Comparison of ENCODE assay signal across 18 cellular contexts in the genomic region with DNA sequence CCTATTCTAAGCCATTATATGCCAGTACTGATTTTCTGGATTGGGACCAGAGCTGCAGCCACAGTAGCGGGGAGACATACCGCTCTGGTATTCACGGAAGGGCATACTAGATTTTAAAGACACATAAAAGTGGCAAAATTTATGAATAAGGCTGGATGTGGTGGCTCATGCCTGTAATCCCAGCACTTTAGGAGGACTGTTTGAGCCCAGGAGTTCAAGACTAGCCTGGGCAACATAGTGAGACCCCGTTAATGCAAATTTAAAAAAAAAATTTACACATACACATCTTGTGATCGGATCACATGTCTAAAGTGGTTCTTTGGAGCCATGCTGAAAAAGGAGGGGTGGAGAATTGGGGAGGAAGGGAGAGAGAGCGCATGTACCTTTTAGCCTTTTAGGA. TPM values are rescaled to one million over a fixed set of nuclear protein-coding genes. Genes with fewer than 3 reads are reported as not detected.
DNase-seq lines count a peak whose midpoint lies in the region; ATAC-seq and TF ChIP-seq lines count a peak whose summit lies in the region.
"Had no signal": no experiment of that assay in that cellular context is flagged by ENCODE, and none has a peak within 500 bp of the region (broad histone marks: within the 10 kb centered on the region; RNA-seq: fewer than 3 reads in every experiment).

No MANE protein-coding gene starts in this region.

- no peak overlapping the region for H3K9ac ChIP-seq in BLaER1 treated with 17β-estradiol and CSF1 and Interleukin-3, amounts not matched to agents 10 nM and 100 nM
- H3K9ac ChIP-seq: SK-N-SH had no signal

- peaks cover 54% of the 10 kb centered on the region for H3K36me3 Mint-ChIP-seq in WTC11

- H3K4me1 ChIP-seq in BLaER1 treated with 17β-estradiol and CSF1 and Interleukin-3, amounts not matched to agents 10 nM and 100 nM = peaks cover 40 to 70% (median 63%) of the 10 kb centered on the region in 10 experiments
- H3K4me1 ChIP-seq: BE2C had no signal

- H3K9me3 Mint-ChIP-seq in WTC11 = peaks cover 8% of the 10 kb centered on the region; the same call in 1 of the 2 replicates
- H3K9me3 Mint-ChIP-seq: CD8-positive, alpha-beta T cell had no signal

- POLR2A ChIA-PET in WTC11 (lab: Charles Lee) = interaction anchor here (0.6 kb wide), 1 partner anchor 20 kb away, joined by 3 read pairs; no protein-coding TSS in a partner anchor

- H3K9me3 ChIP-seq in BLaER1 treated with 17β-estradiol and CSF1 and Interleukin-3, amounts not matched to agents 10 nM and 100 nM (replicated peaks in 1 of 11) = no peaks in the 10 kb centered on the region
- H3K9me3 ChIP-seq: BE2C, SK-N-SH had no signal

- no peaks in the 10 kb centered on the region for H3K27me3 Mint-ChIP-seq in WTC11 (ENCODE audit: low read depth)

- H3K27me3 ChIP-seq in BLaER1 treated with 17β-estradiol and CSF1 and Interleukin-3, amounts not matched to agents 10 nM and 100 nM = no peaks in the 10 kb centered on the region
- H3K27me3 ChIP-seq: BE2C had no signal

- H3K36me3 ChIP-seq in BLaER1 treated with 17β-estradiol and CSF1 and Interleukin-3, amounts not matched to agents 10 nM and 100 nM = peaks cover 8 to 89% (median 58%) of the 10 kb centered on the region in 11 experiments

- H3K4me2 ChIP-seq in BLaER1 treated with 17β-estradiol and CSF1 and Interleukin-3, amounts not matched to agents 10 nM and 100 nM = peak overlapping the region in 9 of 11 experiments; percentile 45 to 91 (median 75); a peak in 13 of 22 replicates
- H3K4me2 ChIP-seq: SK-N-SH had no signal

- no peak overlapping the region for H3K27ac Mint-ChIP-seq in WTC11
- H3K27ac Mint-ChIP-seq: CD8-positive, alpha-beta T cell had no signal

- no peak for TF ChIP-seq CTCF in WTC11 (IDR thresholded peaks at IDR 0.05)

- CTCF ChIA-PET in WTC11 (lab: Charles Lee) = no interaction called here

- no peak overlapping the region for H3K27ac ChIP-seq in BLaER1 treated with 17β-estradiol and CSF1 and Interleukin-3, amounts not matched to agents 10 nM and 100 nM

- no peak overlapping the region for H3K4me3 Mint-ChIP-seq in WTC11
- H3K4me3 Mint-ChIP-seq: CD8-positive, alpha-beta T cell had no signal

- peaks cover 0 to 98% (median 19%) of the 10 kb centered on the region in 11 experiments; a peak in 17 of 22 replicates for H4K20me1 ChIP-seq in BLaER1 treated with 17β-estradiol and CSF1 and Interleukin-3, amounts not matched to agents 10 nM and 100 nM

- DNase-seq in activated CD8-positive, alpha-beta memory T cell treated with anti-CD3 and anti-CD28 coated beads, Interleukin-2, amount 50 U/mL, for 48 hours = peak; percentile 47
- no peak for DNase-seq in activated CD8-positive, alpha-beta memory T cell treated with anti-CD3 and anti-CD28 coated beads, Interleukin-2, amount 50 U/mL, for 4 hours
- DNase-seq in WTC11 (ENCODE audit: low spot score) (no peak), mesenteric fat pad (ENCODE audit: low spot score) (peak; percentile 49), NCI-H446 treated with DMSO at 0.1 percent for 48 hours (lab: John Stamatoyannopoulos, UW) (no peak), NCI-H345 (lab: John Stamatoyannopoulos, UW) (no peak)
- DNase-seq: BE2C; Calu3; CD8-positive, alpha-beta T cell; KBM-7; NCI-H1694 treated with DMSO at 0.1 percent for 48 hours; NCI-H510A treated with DMSO at 0.1 percent for 48 hours; NCI-H774; OCI-M1; SHP77 treated with DMSO at 0.1 percent for 48 hours; SK-N-SH had no signal

- no peak overlapping the region for H3K4me3 ChIP-seq in BLaER1 treated with 17β-estradiol and CSF1 and Interleukin-3, amounts not matched to agents 10 nM and 100 nM

- peaks cover 43% of the 10 kb centered on the region for H3K4me1 Mint-ChIP-seq in WTC11

- no peak for ATAC-seq in WTC11
- ATAC-seq in GM18868 (IDR thresholded peaks at IDR 0.05; ENCODE audit: unreplicated experiment) = no peak
- ATAC-seq: CD8-positive, alpha-beta T cell had no signal

TF ChIP-seq in WTC11, 78 proteins besides CTCF, POLR2A, EP300 and RAD21:
- TF ChIP-seq NFATC4 (CRISPR knock-in tag; IDR thresholded peaks at IDR 0.05) (0 out of 2 replicates have a peak, but pooled peaks have one; percentile 54), EMX1 (CRISPR knock-in tag; IDR thresholded peaks at IDR 0.05) (peak; percentile 49; the same call in 1 of the 2 replicates), ERG (CRISPR knock-in tag; IDR thresholded peaks at IDR 0.05) (peak; percentile 22; the same call in 1 of the 2 replicates), ZNF263 (CRISPR knock-in tag; IDR thresholded peaks at IDR 0.05; ENCODE audit: low read depth) (no peak), ZNF671 (CRISPR knock-in tag; IDR thresholded peaks at IDR 0.05) (peak; percentile 71; the same call in 1 of the 2 replicates)

RNA-seq across cellular contexts. Expression of gene RPL27A, which starts 9.0 kb away (rescaled TPM):
- total RNA-seq in WTC11 (2021) (1,103 to 1,198 TPM (median 1,179 TPM) in 3 replicates), mesenteric fat pad (653 TPM)

RNA-seq across cellular contexts. Expression of gene TRIM66, which starts 9.1 kb away (rescaled TPM):
- total RNA-seq in WTC11 (2021) = 5.6 to 8.0 TPM (median 7.8 TPM) in 3 replicates
- 7.8 TPM for total RNA-seq in mesenteric fat pad

Comparison
In these comparisons a context has a peak if more than half of its experiments do, and no peak if none do; other contexts are left out.
1. DNase-seq: peak in activated CD8-positive, alpha-beta memory T cell treated with anti-CD3 and anti-CD28 coated beads, Interleukin-2, amount 50 U/mL, for 48 hours (single experiment) and mesenteric fat pad (single experiment); none in activated CD8-positive, alpha-beta memory T cell treated with anti-CD3 and anti-CD28 coated beads, Interleukin-2, amount 50 U/mL, for 4 hours (single experiment), WTC11 (single experiment), NCI-H446 treated with DMSO at 0.1 percent for 48 hours (single experiment) and NCI-H345 (single experiment).